1 cellular context compared by ENCODE assay signal in the genomic region with DNA sequence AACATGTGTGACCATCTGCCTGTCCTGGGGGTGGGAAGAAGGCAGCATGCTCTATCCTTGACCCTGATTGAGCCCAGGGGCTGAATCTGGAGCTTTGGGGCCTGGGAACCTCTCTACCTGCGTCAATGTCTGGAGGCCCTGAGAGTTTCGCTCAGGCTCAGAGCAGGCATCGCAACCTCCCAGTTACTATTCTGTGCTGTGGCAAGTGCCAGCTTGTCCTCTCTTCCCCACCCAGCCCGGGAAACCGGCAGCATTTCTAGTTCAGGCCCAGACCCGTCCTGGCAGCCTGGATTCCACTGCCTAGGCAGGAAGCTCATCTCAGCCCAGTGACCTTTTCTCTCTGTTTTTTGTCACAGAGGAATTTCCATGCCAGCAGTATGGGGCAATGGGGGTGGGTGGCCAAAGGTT.
TF ChIP-seq lines count a peak whose summit lies in the region.

No MANE protein-coding gene starts in this region.

TF ChIP-seq in SK-N-SH, 30 proteins besides CTCF, POLR2A, EP300 and RAD21:
- TF ChIP-seq, protein P1, sequence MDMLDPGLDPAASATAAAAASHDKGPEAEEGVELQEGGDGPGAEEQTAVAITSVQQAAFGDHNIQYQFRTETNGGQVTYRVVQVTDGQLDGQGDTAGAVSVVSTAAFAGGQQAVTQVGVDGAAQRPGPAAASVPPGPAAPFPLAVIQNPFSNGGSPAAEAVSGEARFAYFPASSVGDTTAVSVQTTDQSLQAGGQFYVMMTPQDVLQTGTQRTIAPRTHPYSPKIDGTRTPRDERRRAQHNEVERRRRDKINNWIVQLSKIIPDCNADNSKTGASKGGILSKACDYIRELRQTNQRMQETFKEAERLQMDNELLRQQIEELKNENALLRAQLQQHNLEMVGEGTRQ (IDR thresholded peaks at IDR 0.05; ENCODE audit: borderline replicate concordance, low read depth, low read length) = no peak
- TF ChIP-seq, protein P2, sequence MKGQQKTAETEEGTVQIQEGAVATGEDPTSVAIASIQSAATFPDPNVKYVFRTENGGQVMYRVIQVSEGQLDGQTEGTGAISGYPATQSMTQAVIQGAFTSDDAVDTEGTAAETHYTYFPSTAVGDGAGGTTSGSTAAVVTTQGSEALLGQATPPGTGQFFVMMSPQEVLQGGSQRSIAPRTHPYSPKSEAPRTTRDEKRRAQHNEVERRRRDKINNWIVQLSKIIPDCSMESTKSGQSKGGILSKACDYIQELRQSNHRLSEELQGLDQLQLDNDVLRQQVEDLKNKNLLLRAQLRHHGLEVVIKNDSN (IDR thresholded peaks at IDR 0.05; ENCODE audit: borderline replicate concordance, low read depth) = no peak
- TF ChIP-seq CHD2 (IDR thresholded peaks at IDR 0.05; ENCODE audit: low read length, partially characterized antibody) = no peak
- TF ChIP-seq RCOR1 (IDR thresholded peaks at IDR 0.05; ENCODE audit: low read length) = no peak
- TF ChIP-seq NRF1 (IDR thresholded peaks at IDR 0.05; ENCODE audit: low read depth, low read length) = no peak
